In the genomic region with DNA sequence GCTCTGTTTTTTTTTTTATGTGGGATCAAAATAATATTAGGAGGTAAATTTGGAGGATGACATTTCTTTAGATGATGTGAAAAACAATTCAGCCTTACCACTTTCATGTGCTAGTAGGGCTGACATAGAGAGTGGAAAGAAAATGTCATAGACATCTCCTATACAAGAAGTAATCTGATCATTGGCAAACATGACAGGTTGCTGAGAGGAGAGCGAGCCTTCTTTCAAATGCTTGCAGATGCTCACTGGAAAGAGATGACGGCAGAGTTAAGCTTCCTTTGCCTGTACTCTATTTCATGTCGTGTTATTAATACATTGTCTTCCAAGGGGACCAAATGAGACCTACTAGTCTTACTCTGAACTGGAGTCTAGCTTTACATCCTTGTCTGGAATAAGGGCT, we compare ENCODE assay signal across 29 cellular contexts.
"Had no signal": no experiment of that assay in that cellular context is flagged by ENCODE, and none has a peak within 500 bp of the region (broad histone marks: within the 10 kb centered on the region; RNA-seq: fewer than 3 reads in every experiment).

No MANE protein-coding gene starts in this region.

- DNase-seq: Karpas-422, KBM-7, MM.1S, MV-4-11, NCI-H1092, NCI-H1105, NCI-H1417 treated with DMSO at 0.1 percent for 48 hours, NCI-H1436 treated with DMSO at 0.1 percent for 48 hours, NCI-H1694 treated with DMSO at 0.1 percent for 48 hours, NCI-H187 treated with DMSO at 0.1 percent for 48 hours, NCI-H2029, NCI-H2081, NCI-H2227 treated with DMSO at 0.1 percent for 48 hours, NCI-H345, NCI-H510A treated with DMSO at 0.1 percent for 48 hours, NCI-H524 treated with DMSO at 0.1 percent for 48 hours, NCI-H526 treated with DMSO at 0.1 percent for 48 hours, NCI-H774, PC-9, SHP77, SIG-M5, SJCRH30, SK-N-SH, SW 1271 had no signal

- H3K4me3 ChIP-seq: PC-9, SJCRH30 had no signal

- H3K9me3 ChIP-seq: SJCRH30, SK-N-SH had no signal

- ATAC-seq: Panc1, Right ventricle myocardium inferior had no signal

- H3K4me1 ChIP-seq: SJCRH30 had no signal

- FAIRE-seq: RCC 7860 had no signal

- H3K36me3 ChIP-seq: SJCRH30 had no signal

- H3K9ac ChIP-seq: KMS-11, SK-N-SH had no signal

- H3K27ac ChIP-seq: KMS-11, PC-9, RWPE1, SJCRH30 had no signal

- H3K27me3 ChIP-seq: SJCRH30 had no signal
